In genomic region chr22:17257091-17257490, GRCh38 we compare ENCODE assay signal across 12 cellular contexts. TPM values are rescaled to one million over a fixed set of nuclear protein-coding genes. Genes with fewer than 3 reads are reported as not detected.
DNase-seq lines count a peak whose midpoint lies in the region; FAIRE-seq and TF ChIP-seq lines count a peak whose summit lies in the region.
"Had no signal": no experiment of that assay in that cellular context is flagged by ENCODE, and none has a peak within 500 bp of the region (broad histone marks: within the 10 kb centered on the region; RNA-seq: fewer than 3 reads in every experiment).

No MANE protein-coding gene starts in this region.

- 26% methylated on average over 5 of the region's 5 CpGs; no CpG with 5 or more reads in 1 of the 2 experiments for WGBS in H1 (ENCODE audit: extremely low coverage in 1 of 2, insufficient coverage in 1 of 2, insufficient read length in 1 of 2, insufficient replicate concordance in 2 of 2, low coverage in 1 of 2, low lambda C conversion rate in 2 of 2, missing lambda C conversion rate in 1 of 2), 2 experiments

- H3K14ac ChIP-seq in H1 (ENCODE audit: insufficient read length) = no peak overlapping the region

- no peak overlapping the region for H3K4ac ChIP-seq in H1 (replicated peaks; ENCODE audit: insufficient read length, low read depth, low read length)

- H2AK5ac ChIP-seq in H1 (ENCODE audit: low read depth, low read length) = peak overlapping the region; percentile 75

- H2BK15ac ChIP-seq in H1 (ENCODE audit: low read length) = peak overlapping the region; percentile 61; the same call in 1 of the 2 replicates

- DNase-seq in NCI-H2081 (lab: John Stamatoyannopoulos, UW) = peak; percentile 32 to 71
- DNase-seq in NCI-H2081 treated with DMSO at 0.1 percent for 48 hours (lab: John Stamatoyannopoulos, UW) = no peak
- no peak for DNase-seq in H1 (ENCODE audit: low read depth in 1 of 2, low spot score in 2 of 2)
- no peak for DNase-seq in progenitor cell of endocrine pancreas (ENCODE audit: low spot score, unreplicated experiment)
- DNase-seq in NCI-H187 treated with DMSO at 0.1 percent for 48 hours (lab: John Stamatoyannopoulos, UW) = no peak
- DNase-seq in cerebellar cortex (ENCODE audit: low spot score) = no peak
- DNase-seq in H4 (ENCODE audit: low spot score) = no peak
- DNase-seq: activated naive CD8-positive, alpha-beta T cell treated with anti-CD3 and anti-CD28 coated beads, Interleukin-2, amount 10 ng/mL, durations not matched to agents 7 days and 5 days had no signal

- H3K27me3 Mint-ChIP-seq in IgD-negative memory B cell = no peaks in the 10 kb centered on the region
- H3K27me3 Mint-ChIP-seq in progenitor cell of endocrine pancreas = no peaks in the 10 kb centered on the region

- H3K23me2 ChIP-seq in H1 (ENCODE audit: low read depth, low read length) = peaks cover 2% of the 10 kb centered on the region; the same call in 1 of the 2 replicates

- H3K27me3 ChIP-seq in H1 (replicated peaks in 1 of 4; ENCODE audit: control insufficient read depth in 3 of 4, extremely low read depth in 1 of 4, insufficient read depth in 3 of 4, low read length in 3 of 4) = no peaks in the 10 kb centered on the region

- peak overlapping the region; percentile 68 for H4K5ac ChIP-seq in H1 (ENCODE audit: insufficient read length, low read depth, low read length)

- TF ChIP-seq CTCF in H1 (IDR thresholded peaks at IDR 0.05; ENCODE audit: control extremely low read depth in 1 of 3, insufficient read depth in 1 of 3, low read depth in 1 of 3, low read length in 3 of 3) = no peak
- TF ChIP-seq CTCF in progenitor cell of endocrine pancreas (IDR thresholded peaks at IDR 0.05; ENCODE audit: unreplicated experiment) = no peak

- H3K4me3 Mint-ChIP-seq in IgD-negative memory B cell (peak overlapping the region in 3 of 4 donors; percentile 17 to 81 (median 80)), progenitor cell of endocrine pancreas (ENCODE audit: low read depth) (no peak overlapping the region)

- H4K20me1 ChIP-seq in H1 (replicated peaks in 1 of 2; ENCODE audit: control insufficient read depth in 1 of 2, insufficient read depth in 2 of 2, low read length in 2 of 2) = no peaks in the 10 kb centered on the region

- H3K79me2 ChIP-seq in H1 (ENCODE audit: control insufficient read depth in 1 of 2, insufficient read depth in 2 of 2, low read length in 2 of 2) = peaks cover 0 to 2% of the 10 kb centered on the region in 2 experiments; a peak in 1 of 4 replicates

- H2BK5ac ChIP-seq in H1 (ENCODE audit: low read depth, low read length) = peak overlapping the region; percentile 97

- H4K8ac ChIP-seq in H1 (ENCODE audit: extremely low read depth, insufficient read depth, low read length) = no peak overlapping the region

- peak overlapping the region; percentile 87 for H2BK12ac ChIP-seq in H1 (ENCODE audit: low read depth, low read length)

- H2AFZ ChIP-seq in H1 (ENCODE audit: low read length) = no peak overlapping the region

- peaks cover 15 to 21% (median 21%) of the 10 kb centered on the region in 3 donors for H3K4me1 Mint-ChIP-seq in IgD-negative memory B cell
- peaks cover 35% of the 10 kb centered on the region for H3K4me1 Mint-ChIP-seq in progenitor cell of endocrine pancreas (ENCODE audit: low read depth)

- H3K27ac Mint-ChIP-seq in IgD-negative memory B cell (peak overlapping the region; percentile 63 to 88 (median 76)), progenitor cell of endocrine pancreas (peak overlapping the region; percentile 93)

- peak overlapping the region in 1 of 4 experiments; percentile 13; a peak in 1 of 7 replicates for H3K9ac ChIP-seq in H1 (replicated peaks in 1 of 4; ENCODE audit: extremely low read depth in 1 of 4, low read depth in 3 of 4, low read length in 3 of 4)

- H3K9me3 Mint-ChIP-seq in IgD-negative memory B cell (peaks cover 0 to 2% (median 0%) of the 10 kb centered on the region in 3 donors), progenitor cell of endocrine pancreas (ENCODE audit: low read depth) (no peaks in the 10 kb centered on the region)
- H3K9me3 Mint-ChIP-seq: activated naive CD8-positive, alpha-beta T cell treated with anti-CD3 and anti-CD28 coated beads, Interleukin-2, amount 10 ng/mL, durations not matched to agents 7 days and 5 days had no signal

- no peak for TF ChIP-seq RAD21 in H1 (IDR thresholded peaks at IDR 0.05 in 1 of 2, conservative IDR thresholded peaks at IDR 0.05 in 1 of 2; ENCODE audit: low read depth in 2 of 2, low read length in 2 of 2)

- no peak for TF ChIP-seq EP300 in H1 (IDR thresholded peaks at IDR 0.05; ENCODE audit: borderline replicate concordance in 1 of 2, low read depth in 2 of 2, low read length in 2 of 2)

- TF ChIP-seq POLR2A in H1 (IDR thresholded peaks at IDR 0.05; ENCODE audit: control extremely low read depth in 1 of 2, low read depth in 2 of 2, low read length in 2 of 2) = no peak

- H3K4me2 ChIP-seq in H1 (ENCODE audit: insufficient read depth in 1 of 2, low read depth in 2 of 2, low read length in 2 of 2) = peak overlapping the region; percentile 60 to 78

- no peaks in the 10 kb centered on the region for H3K9me3 ChIP-seq in H1 (ENCODE audit: insufficient read depth in 2 of 2, low read depth in 1 of 2, low read length in 1 of 2)

- peak overlapping the region; percentile 55 for H3K18ac ChIP-seq in H1 (ENCODE audit: extremely low read depth, low read length)

- H3K27ac ChIP-seq in H1 (ENCODE audit: low read depth, low read length) = peak overlapping the region; percentile 77
- H3K27ac ChIP-seq: coronary artery, HL-60 had no signal

- no peaks in the 10 kb centered on the region for H3K36me3 ChIP-seq in H1 (ENCODE audit: control insufficient read depth in 2 of 4, insufficient read depth in 4 of 4, low read length in 3 of 4)

- POLR2A ChIA-PET in H1 (lab: Charles Lee; ENCODE audit: partially characterized antibody) = interaction anchor here (0.8 to 7.0 kb wide), 12 partner anchors 9 to 111 kb away, joined by 3 to 72 read pairs (median 4); no protein-coding TSS in a partner anchor

- peaks cover 26 to 42% (median 32%) of the 10 kb centered on the region in 4 experiments for H3K4me1 ChIP-seq in H1 (replicated peaks in 1 of 4; ENCODE audit: control insufficient read depth in 3 of 4, insufficient read depth in 4 of 4, low read length in 3 of 4)

- peak overlapping the region in 2 of 4 experiments; percentile 17 to 40; a peak in 2 of 8 replicates for H3K4me3 ChIP-seq in H1 (ENCODE audit: extremely low read depth in 1 of 4, insufficient read depth in 2 of 4, low read depth in 3 of 4, low read length in 4 of 4)

- H2BK120ac ChIP-seq in H1 (replicated peaks; ENCODE audit: low read depth, low read length) = peak overlapping the region; percentile 7

- no peaks in the 10 kb centered on the region for H3K79me1 ChIP-seq in H1 (ENCODE audit: low read depth, low read length)

- FAIRE-seq in H1 (lab: Jason Lieb, UNC) = no peak

- H3K23ac ChIP-seq in H1 (ENCODE audit: insufficient read length) = no peak overlapping the region

- peak overlapping the region; percentile 83 for H4K91ac ChIP-seq in H1 (replicated peaks; ENCODE audit: insufficient read length, low read length)

- CTCF ChIA-PET in H1 (lab: Charles Lee; ENCODE audit: partially characterized antibody) = interaction anchor here (0.9 to 3.4 kb wide), 9 partner anchors 10 to 109 kb away, joined by 3 to 14 read pairs (median 5); no protein-coding TSS in a partner anchor

- no peaks in the 10 kb centered on the region for H3K36me3 Mint-ChIP-seq in IgD-negative memory B cell
- H3K36me3 Mint-ChIP-seq in progenitor cell of endocrine pancreas (ENCODE audit: insufficient read depth) = no peaks in the 10 kb centered on the region
- H3K36me3 Mint-ChIP-seq: activated naive CD8-positive, alpha-beta T cell treated with anti-CD3 and anti-CD28 coated beads, Interleukin-2, amount 10 ng/mL, durations not matched to agents 7 days and 5 days had no signal

- peak overlapping the region; percentile 92 for H2BK20ac ChIP-seq in H1 (ENCODE audit: low read length)

- H3K56ac ChIP-seq in H1 (replicated peaks; ENCODE audit: insufficient read length, low read depth, low read length) = no peak overlapping the region

TF ChIP-seq in H1, 55 proteins besides CTCF, POLR2A, EP300 and RAD21 (continues in another document):
- TF ChIP-seq SRF (IDR thresholded peaks at IDR 0.05; ENCODE audit: low read depth, low read length) = no peak
- TF ChIP-seq TAF1 (IDR thresholded peaks at IDR 0.05; ENCODE audit: low read depth, low read length) = no peak
- TF ChIP-seq JUN (IDR thresholded peaks at IDR 0.05; ENCODE audit: low read depth, low read length) = no peak
- no peak for TF ChIP-seq BCL11A (IDR thresholded peaks at IDR 0.05; ENCODE audit: low read depth in 2 of 2, low read length in 2 of 2)
- TF ChIP-seq TCF12 (IDR thresholded peaks at IDR 0.05; ENCODE audit: low read depth, low read length) = no peak
- TF ChIP-seq SIX5 (IDR thresholded peaks at IDR 0.05; ENCODE audit: low read depth, low read length) = no peak
- TF ChIP-seq CBX5 (IDR thresholded peaks at IDR 0.05; ENCODE audit: low read depth, low read length) = no peak

RNA-seq across cellular contexts. Expression of gene ADA2, which starts 37.9 kb away (rescaled TPM):
- polyA plus RNA-seq in IgD-negative memory B cell (59.9 TPM), H1 (2011; rRNA removed) (42.2 and 47.9 TPM in 2 replicates)
- 31.5 and 35.6 TPM in 2 replicates for total RNA-seq in H1 (2021; fragmentation: NEBNext Ultra II Directional; extraction: Animal tissue kit (Norgen Biotek cat#: 25700))
- polyA plus RNA-seq in H1 (2011; cell fraction: cytosol; rRNA removed) = 21.6 TPM
- 29.1 TPM for polyA plus RNA-seq in H1 (2011; cell fraction: nucleus; rRNA removed)
- 26.6 to 35.8 TPM (median 31.6 TPM) in 4 replicates for polyA plus RNA-seq in H1 (2012, experiment 1 of 2)
- polyA plus RNA-seq in H1 (2012, experiment 2 of 2) = 26.0 TPM
- 23.4 TPM for polyA plus RNA-seq in H1 (2013, experiment 1 of 2)
- 23.6 TPM for polyA plus RNA-seq in H1 (2013, experiment 2 of 2)
- polyA minus RNA-seq in H1 (2011; rRNA and poly(A)+ RNA removed) = 27.1 and 28.3 TPM in 2 replicates
- polyA minus RNA-seq in H1 (2011; cell fraction: cytosol; rRNA and poly(A)+ RNA removed) = 15.7 TPM
- polyA minus RNA-seq in H1 (2011; cell fraction: nucleus; rRNA and poly(A)+ RNA removed) = 14.6 TPM
- 88.9 and 89.2 TPM in 2 replicates for total RNA-seq in progenitor cell of endocrine pancreas
- total RNA-seq in H4 (2014; rRNA removed; shearing (Covaris generic)) = 0.02 TPM in 1 of 2 replicates, not detected in the other
- total RNA-seq: Daoy had no signal

Comparison
In these comparisons a context has a peak if more than half of its experiments do, and no peak if none do; other contexts are left out.
1. DNase-seq: peak in NCI-H2081 (2 of 2); none in NCI-H2081 treated with DMSO at 0.1 percent for 48 hours (single experiment), H1 (0 of 2), progenitor cell of endocrine pancreas (single experiment), NCI-H187 treated with DMSO at 0.1 percent for 48 hours (single experiment), cerebellar cortex (single experiment) and H4 (single experiment).
2. RNA of gene ADA2, which starts 37.9 kb away (total RNA-seq): 88.9 to 89.2 TPM in progenitor cell of endocrine pancreas and 31.5 to 35.6 TPM in H1; 0.02 TPM in H4; every median in the first group is over 10 times any median in the second.